Comparison of ENCODE assay signal across 26 cellular contexts in the genomic region with DNA sequence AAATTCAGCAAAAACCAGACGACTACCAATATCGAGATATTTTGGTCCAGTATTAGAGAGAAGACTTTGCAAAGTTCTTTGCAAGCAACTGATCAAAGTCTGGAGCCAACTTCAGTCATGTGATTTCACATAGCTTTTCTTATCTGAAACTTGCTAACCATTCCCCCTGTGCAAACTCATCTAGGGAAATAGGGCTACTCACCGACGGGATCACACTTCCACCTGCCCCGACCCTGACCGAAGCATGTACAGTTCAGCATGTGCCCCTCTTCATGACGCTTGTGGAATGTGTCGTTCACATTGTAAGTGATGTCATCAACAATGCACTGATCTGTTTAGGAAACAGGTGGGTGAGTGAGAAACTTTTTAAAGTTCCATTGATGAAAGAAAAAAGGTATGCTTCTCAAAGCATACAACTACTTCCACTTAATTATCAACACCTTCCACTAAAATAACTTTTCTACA. TPM values are rescaled to one million over a fixed set of nuclear protein-coding genes. Genes with fewer than 3 reads are reported as not detected.
DNase-seq lines count a peak whose midpoint lies in the region; ATAC-seq and TF ChIP-seq lines count a peak whose summit lies in the region.
"Had no signal": no experiment of that assay in that cellular context is flagged by ENCODE, and none has a peak within 500 bp of the region (broad histone marks: within the 10 kb centered on the region; RNA-seq: fewer than 3 reads in every experiment).

No MANE protein-coding gene starts in this region.

- H3K27me3 ChIP-seq in cardiac muscle cell (no peaks in the 10 kb centered on the region), heart left ventricle (no peaks in the 10 kb centered on the region), right lobe of liver (no peaks in the 10 kb centered on the region)
- H3K27me3 ChIP-seq in CD4-positive, alpha-beta memory T cell (ENCODE audit: insufficient read depth, low read length): no peaks in the 10 kb centered on the region
- H3K27me3 ChIP-seq: BE2C, body of pancreas, foreskin keratinocyte, Peyer's patch, SJSA1, thyroid gland had no signal

- H3K27ac Mint-ChIP-seq in endothelial cell (ENCODE audit: unreplicated experiment): no peak overlapping the region
- no peak overlapping the region for H3K27ac Mint-ChIP-seq in CD4-positive, alpha-beta memory T cell
- H3K27ac Mint-ChIP-seq: activated naive CD8-positive, alpha-beta T cell; activated T-helper 17 cell treated with anti-CD3 and anti-CD28 coated beads, Interleukin-2, amount 50 U/mL, for 72 hours; GM23338; T-helper 17 cell had no signal

- intact Hi-C loops in heart left ventricle (cut with DNase I): no loop called here
- intact Hi-C loops in right lobe of liver (cut with DNase I): no loop called here
- intact Hi-C loops in CD4-positive, alpha-beta memory T cell (cut with micrococcal nuclease): no loop called here

- H3K36me3 Mint-ChIP-seq in endothelial cell (ENCODE audit: low read depth, unreplicated experiment): peaks cover 52% of the 10 kb centered on the region
- H3K36me3 Mint-ChIP-seq in CD4-positive, alpha-beta memory T cell: no peaks in the 10 kb centered on the region
- H3K36me3 Mint-ChIP-seq: activated naive CD8-positive, alpha-beta T cell had no signal

- no peak for ATAC-seq in heart left ventricle
- peak; percentile 45 to 72 (median 54) for ATAC-seq in right lobe of liver
- no peak for ATAC-seq in GM19463 (IDR thresholded peaks at IDR 0.05; ENCODE audit: unreplicated experiment)
- ATAC-seq: activated T-helper 17 cell treated with anti-CD3 and anti-CD28 coated beads, Interleukin-2, amount 50 U/mL, for 72 hours; body of pancreas; foreskin keratinocyte; GM23338; T-helper 17 cell had no signal

- H3K4me1 ChIP-seq in cardiac muscle cell (ENCODE audit: low read depth) (peaks cover 13% of the 10 kb centered on the region), heart left ventricle (peaks cover 0 to 10% (median 0%) of the 10 kb centered on the region in 12 donors), right lobe of liver (peaks cover 0 to 79% (median 21%) of the 10 kb centered on the region in 4 donors)
- H3K4me1 ChIP-seq in CD4-positive, alpha-beta memory T cell (ENCODE audit: insufficient read depth, low read length): no peaks in the 10 kb centered on the region
- H3K4me1 ChIP-seq: foreskin keratinocyte, Peyer's patch, thyroid gland had no signal

- H3K9me3 ChIP-seq in cardiac muscle cell (ENCODE audit: low read depth) (no peaks in the 10 kb centered on the region), heart left ventricle (no peaks in the 10 kb centered on the region), right lobe of liver (no peaks in the 10 kb centered on the region)
- no peaks in the 10 kb centered on the region for H3K9me3 ChIP-seq in CD4-positive, alpha-beta memory T cell (ENCODE audit: control insufficient read depth in 1 of 2, low read length in 2 of 2)
- H3K9me3 ChIP-seq: BE2C, body of pancreas, Peyer's patch, SJSA1, thyroid gland had no signal

- no peak for TF ChIP-seq POLR2A in heart left ventricle (IDR thresholded peaks at IDR 0.05)
- no peak for TF ChIP-seq POLR2A in right lobe of liver (IDR thresholded peaks at IDR 0.05)

- CTCF ChIA-PET in CD4-positive, alpha-beta memory T cell (lab: Charles Lee; ENCODE audit: partially characterized antibody): no interaction called here

- POLR2A ChIA-PET in CD4-positive, alpha-beta memory T cell (lab: Charles Lee; ENCODE audit: partially characterized antibody): no interaction called here

- H3K27me3 Mint-ChIP-seq in endothelial cell (ENCODE audit: unreplicated experiment): peaks cover 5% of the 10 kb centered on the region
- peaks cover 6 to 18% of the 10 kb centered on the region in 2 donors for H3K27me3 Mint-ChIP-seq in CD4-positive, alpha-beta memory T cell

- H3K4me1 Mint-ChIP-seq in endothelial cell (ENCODE audit: unreplicated experiment): peaks cover 21% of the 10 kb centered on the region
- no peaks in the 10 kb centered on the region for H3K4me1 Mint-ChIP-seq in CD4-positive, alpha-beta memory T cell
- H3K4me1 Mint-ChIP-seq: activated T-helper 17 cell treated with anti-CD3 and anti-CD28 coated beads, Interleukin-2, amount 50 U/mL, for 72 hours; GM23338; T-helper 17 cell had no signal

- 57 to 63% (median 60%) methylated on average over 8 of the region's 8 CpGs for WGBS in heart left ventricle, 4 donors
- 39% methylated on average over 8 of the region's 8 CpGs for WGBS in right lobe of liver (ENCODE audit: insufficient coverage, low coverage, low lambda C conversion rate, missing lambda C conversion rate)

- H3K4me3 ChIP-seq in cardiac muscle cell (no peak overlapping the region), heart left ventricle (no peak overlapping the region), right lobe of liver (no peak overlapping the region)
- no peak overlapping the region for H3K4me3 ChIP-seq in CD4-positive, alpha-beta memory T cell (ENCODE audit: low read length in 2 of 2)
- H3K4me3 ChIP-seq: body of pancreas, GM23338, Peyer's patch, SJSA1, thyroid gland had no signal

- H3K9me3 Mint-ChIP-seq in endothelial cell (ENCODE audit: unreplicated experiment): no peaks in the 10 kb centered on the region
- H3K9me3 Mint-ChIP-seq in CD4-positive, alpha-beta memory T cell: no peaks in the 10 kb centered on the region
- H3K9me3 Mint-ChIP-seq: activated T-helper 17 cell treated with anti-CD3 and anti-CD28 coated beads, Interleukin-2, amount 50 U/mL, for 72 hours; GM23338 had no signal

- peak overlapping the region; percentile 30 for H3K4me3 Mint-ChIP-seq in endothelial cell (ENCODE audit: unreplicated experiment)
- no peak overlapping the region for H3K4me3 Mint-ChIP-seq in CD4-positive, alpha-beta memory T cell
- H3K4me3 Mint-ChIP-seq: activated naive CD8-positive, alpha-beta T cell; activated T-helper 17 cell treated with anti-CD3 and anti-CD28 coated beads, Interleukin-2, amount 50 U/mL, for 72 hours; GM23338; T-helper 17 cell had no signal

- DNase-seq in cardiac muscle cell (ENCODE audit: low read depth in 1 of 2, low spot score in 1 of 2): peak; percentile 10 to 57
- no peak for DNase-seq in heart left ventricle
- no peak for DNase-seq in endothelial cell (ENCODE audit: low spot score)
- peak; percentile 54 to 74 (median 68) for DNase-seq in right lobe of liver
- no peak for DNase-seq in MV-4-11 (lab: John Stamatoyannopoulos, UW)
- no peak for DNase-seq in CD4-positive, alpha-beta memory T cell
- DNase-seq in activated CD4-positive, CD25-positive, alpha-beta regulatory T cell treated with anti-CD3 and anti-CD28 coated beads, Interleukin-2, amount 50 U/mL, for 72 hours: no peak
- DNase-seq: BE2C; body of pancreas; COR-L47; cortex of kidney; foreskin keratinocyte; hypothalamus; NCI-H1105 treated with DMSO at 0.1 percent for 48 hours; NCI-H2081 treated with DMSO at 0.1 percent for 48 hours; NCI-H510A treated with DMSO at 0.1 percent for 48 hours; Peyer's patch; stimulated activated CD4-positive, alpha-beta T cell treated with anti-CD3 and anti-CD28 coated beads, Interleukin-2, amount 100 ng/mL, for 48 hours; stimulated activated naive CD4-positive, alpha-beta T cell; T-helper 17 cell; thyroid gland had no signal

- H3K36me3 ChIP-seq in cardiac muscle cell (peaks cover 13% of the 10 kb centered on the region), heart left ventricle (peaks cover 0 to 100% (median 80%) of the 10 kb centered on the region in 9 donors), right lobe of liver (peaks cover 3 to 55% (median 19%) of the 10 kb centered on the region in 4 donors)
- H3K36me3 ChIP-seq in CD4-positive, alpha-beta memory T cell (ENCODE audit: insufficient read depth, low read length): no peaks in the 10 kb centered on the region
- H3K36me3 ChIP-seq: BE2C, Peyer's patch, thyroid gland had no signal

- TF ChIP-seq CTCF in cardiac muscle cell (IDR thresholded peaks at IDR 0.05; ENCODE audit: low read depth, low read length): no peak
- no peak for TF ChIP-seq CTCF in heart left ventricle (IDR thresholded peaks at IDR 0.05)
- no peak for TF ChIP-seq CTCF in endothelial cell (IDR thresholded peaks at IDR 0.05; ENCODE audit: unreplicated experiment)
- TF ChIP-seq CTCF in right lobe of liver (IDR thresholded peaks at IDR 0.05): no peak

- H3K27ac ChIP-seq in cardiac muscle cell (no peak overlapping the region), heart left ventricle (no peak overlapping the region), right lobe of liver (peak overlapping the region; percentile 48 to 89 (median 71))
- H3K27ac ChIP-seq in CD4-positive, alpha-beta memory T cell (ENCODE audit: low read depth, low read length): no peak overlapping the region
- H3K27ac ChIP-seq: body of pancreas, foreskin keratinocyte, Peyer's patch, SJSA1, thyroid gland had no signal

RNA-seq across cellular contexts. Expression of a gene that starts 15.4 kb away (rescaled TPM):
- total RNA-seq in cardiac muscle cell (241 and 335 TPM in 2 replicates), heart left ventricle (1,000 to 10,000 TPM in 1 of 9 donors, 100 to 1,000 TPM in 8; 118 to 1,418 (median 343) TPM), endothelial cell (ENCODE audit: unreplicated experiment) (1,159 TPM), right lobe of liver (1,000 to 10,000 TPM in 5 of 6 experiments, 100 to 1,000 TPM in 1; 938 to 2,279 (median 1,324) TPM)
- polyA plus RNA-seq in cardiac muscle cell (164 and 240 TPM in 2 replicates), heart left ventricle (100 to 1,000 TPM; 100 to 527 TPM)
- total RNA-seq in CD4-positive, alpha-beta memory T cell: not detected
- polyA plus RNA-seq in CD4-positive, alpha-beta memory T cell: 1 to 10 TPM in 1 of 2 donors, under 1 TPM in 1; 0.38 to 1.2 TPM

Comparison
In these comparisons a context has a peak if more than half of its experiments do, and no peak if none do; other contexts are left out.
1. DNase-seq: peak in cardiac muscle cell (2 of 2) and right lobe of liver (3 of 3); none in heart left ventricle (0 of 5), endothelial cell (single experiment), MV-4-11 (single experiment), CD4-positive, alpha-beta memory T cell (0 of 5) and activated CD4-positive, CD25-positive, alpha-beta regulatory T cell treated with anti-CD3 and anti-CD28 coated beads, Interleukin-2, amount 50 U/mL, for 72 hours (single experiment).
2. H3K27ac ChIP-seq: peak in right lobe of liver (3 of 3); none in cardiac muscle cell (single experiment), heart left ventricle (0 of 12) and CD4-positive, alpha-beta memory T cell (single experiment).
3. ATAC-seq: peak in right lobe of liver (4 of 4); none in heart left ventricle (0 of 4) and GM19463 (single experiment).
4. RNA of a gene that starts 15.4 kb away (total RNA-seq): 938 to 2,279 TPM in right lobe of liver, 1,159 TPM in endothelial cell (single experiment), 118 to 1,418 TPM in heart left ventricle and 241 to 335 TPM in cardiac muscle cell; not detected in CD4-positive, alpha-beta memory T cell; every median in the first group is over 100 times any median in the second.